In genomic region chr2:196068271-196069209, GRCh38 we compare ENCODE assay signal across 8 cellular contexts. TPM values are rescaled to one million over a fixed set of nuclear protein-coding genes. Genes with fewer than 3 reads are reported as not detected.
A peak's percentile ranks its signal among the peaks of the same experiment; 100 is the strongest.
DNase-seq lines count a peak whose midpoint lies in the region; ATAC-seq and TF ChIP-seq lines count a peak whose summit lies in the region.

Gene DNAH7, minus strand, starts transcription at chr2:196068837. Its CDS starts 126 bp downstream, at chr2:196068711.

- WGBS in mesodermal cell (ENCODE audit: insufficient coverage in 2 of 2), 2 experiments, result 2 to 7% methylated on average over 34 to 47 of the region's 53 CpGs

- TSS peak; percentile 98 for BruUV-seq in Calu3 (replicated peaks; lab: Mats Ljungman, UMichigan)

- DNase-seq in Calu3 (peak; percentile 90), NOMO-1 treated with dmso at 0.1 percent for 144 hours (lab: John Stamatoyannopoulos, UW; ENCODE audit: unreplicated experiment) (peak; percentile 86), endothelial cell (ENCODE audit: low spot score) (peak; percentile 90)
- DNase-seq in activated CD8-positive, alpha-beta memory T cell treated with anti-CD3 and anti-CD28 coated beads, Interleukin-2, amount 50 U/mL, for 24 hours (ENCODE audit: extremely low read depth), result peak; percentile 77
- DNase-seq in stimulated activated CD8-positive, alpha-beta memory T cell treated with anti-CD3 and anti-CD28 coated beads, Interleukin-15, amount 100 ng/mL, for 24 hours (ENCODE audit: low read depth), result peak; percentile 73

- H3K4me1 Mint-ChIP-seq in Calu3 (ENCODE audit: low read depth, unreplicated experiment) (no peaks in the 10 kb centered on the region), endothelial cell (ENCODE audit: unreplicated experiment) (peaks cover 8% of the 10 kb centered on the region)

- 0 out of 2 replicates have a peak within 1 kb of the TSS, but pooled peaks have one; percentile 23 for H3K9ac ChIP-seq in HUES48 (ENCODE audit: low read depth, low read length)

- H3K4me3 ChIP-seq in HUES48 (ENCODE audit: low read depth, low read length) (peak within 1 kb of the TSS; percentile 91), mesodermal cell (ENCODE audit: extremely low read depth, insufficient read depth, low read length, poor library complexity, severe bottlenecking) (peak within 1 kb of the TSS; percentile 73)

- H3K4me3 Mint-ChIP-seq in Calu3 (ENCODE audit: low read depth, unreplicated experiment) (peak within 1 kb of the TSS; percentile 87), endothelial cell (ENCODE audit: unreplicated experiment) (peak within 1 kb of the TSS; percentile 93)

- CTCF ChIA-PET in Calu3 (lab: Charles Lee), result interaction anchor here (0.6 to 1.2 kb wide), 7 partner anchors 10 to 535 kb away, joined by 3 to 5 read pairs (median 4); no protein-coding TSS in a partner anchor

- H3K4me1 ChIP-seq in HUES48 (ENCODE audit: control insufficient read depth, insufficient read depth, low read length) (peaks cover 4% of the 10 kb centered on the region; the same call in 1 of the 2 replicates), mesodermal cell (ENCODE audit: control insufficient read depth, insufficient read depth, low read length, poor library complexity, severe bottlenecking) (no peaks in the 10 kb centered on the region)

- peak within 1 kb of the TSS; percentile 98 for H3K27ac Mint-ChIP-seq in Calu3 (ENCODE audit: unreplicated experiment)
- peak within 1 kb of the TSS; percentile 99 for H3K27ac Mint-ChIP-seq in endothelial cell (ENCODE audit: unreplicated experiment)

- peak within 1 kb of the TSS; percentile 79 for H3K27ac ChIP-seq in HUES48 (ENCODE audit: low read depth, low read length)
- peak within 1 kb of the TSS; percentile 95 for H3K27ac ChIP-seq in mesodermal cell (ENCODE audit: low read depth, low read length, severe bottlenecking)

- TF ChIP-seq CTCF in Calu3 (IDR thresholded peaks at IDR 0.05; ENCODE audit: unreplicated experiment) (peak; percentile 61), endothelial cell (IDR thresholded peaks at IDR 0.05; ENCODE audit: unreplicated experiment) (peak; percentile 85)

- H3K36me3 ChIP-seq in HUES48 (ENCODE audit: control insufficient read depth, insufficient read depth, low read length) (no peaks in the 10 kb centered on the region), mesodermal cell (ENCODE audit: control insufficient read depth, insufficient read depth, low read length) (no peaks in the 10 kb centered on the region)

- intact Hi-C loops in Calu3 (cut with micrococcal nuclease; ENCODE audit: unreplicated experiment), result loop anchor here (5.0 to 10.0 kb wide), 3 partner anchors 131 to 751 kb away; no protein-coding TSS in a partner anchor

- H3K9me3 ChIP-seq in HUES48 (ENCODE audit: control insufficient read depth, insufficient read depth, low read length) (no peaks in the 10 kb centered on the region), mesodermal cell (ENCODE audit: control insufficient read depth, low read length) (no peaks in the 10 kb centered on the region)

- H3K27me3 Mint-ChIP-seq in Calu3 (ENCODE audit: unreplicated experiment), result no peaks in the 10 kb centered on the region
- H3K27me3 Mint-ChIP-seq in endothelial cell (ENCODE audit: unreplicated experiment), result peaks cover 2% of the 10 kb centered on the region

- peak; percentile 98 for ATAC-seq in GM21390 (IDR thresholded peaks at IDR 0.05; ENCODE audit: unreplicated experiment)

- H3K27me3 ChIP-seq in HUES48 (ENCODE audit: control insufficient read depth, insufficient read depth, low read length), result 0 out of 2 replicates have a peak, but pooled peaks cover 4% of the 10 kb centered on the region

- H3K36me3 Mint-ChIP-seq in Calu3 (ENCODE audit: insufficient read depth, unreplicated experiment) (peaks cover 15% of the 10 kb centered on the region), endothelial cell (ENCODE audit: low read depth, unreplicated experiment) (no peaks in the 10 kb centered on the region)

- H3K9me3 Mint-ChIP-seq in Calu3 (ENCODE audit: low read depth, unreplicated experiment) (peaks cover 3% of the 10 kb centered on the region), endothelial cell (ENCODE audit: unreplicated experiment) (no peaks in the 10 kb centered on the region)

RNA-seq across cellular contexts. Expression of gene DNAH7, which starts in this region (rescaled TPM):
- 1.7 and 2.5 TPM in 2 replicates for total RNA-seq in Calu3 (2022)
- 2.6 TPM for total RNA-seq in endothelial cell (ENCODE audit: unreplicated experiment)
- polyA plus RNA-seq in mesodermal cell (2013, experiment 1 of 2), result 1.00 TPM
- polyA plus RNA-seq in mesodermal cell (2013, experiment 2 of 2), result 0.51 TPM

Comparison
In these comparisons a context has a peak if more than half of its experiments do, and no peak if none do; other contexts are left out.
1. Peak in every context shown above with its lines: DNase-seq, ATAC-seq, H3K4me3 ChIP-seq and H3K27ac ChIP-seq.